8 cellular contexts compared by ENCODE assay signal in the genomic region with DNA sequence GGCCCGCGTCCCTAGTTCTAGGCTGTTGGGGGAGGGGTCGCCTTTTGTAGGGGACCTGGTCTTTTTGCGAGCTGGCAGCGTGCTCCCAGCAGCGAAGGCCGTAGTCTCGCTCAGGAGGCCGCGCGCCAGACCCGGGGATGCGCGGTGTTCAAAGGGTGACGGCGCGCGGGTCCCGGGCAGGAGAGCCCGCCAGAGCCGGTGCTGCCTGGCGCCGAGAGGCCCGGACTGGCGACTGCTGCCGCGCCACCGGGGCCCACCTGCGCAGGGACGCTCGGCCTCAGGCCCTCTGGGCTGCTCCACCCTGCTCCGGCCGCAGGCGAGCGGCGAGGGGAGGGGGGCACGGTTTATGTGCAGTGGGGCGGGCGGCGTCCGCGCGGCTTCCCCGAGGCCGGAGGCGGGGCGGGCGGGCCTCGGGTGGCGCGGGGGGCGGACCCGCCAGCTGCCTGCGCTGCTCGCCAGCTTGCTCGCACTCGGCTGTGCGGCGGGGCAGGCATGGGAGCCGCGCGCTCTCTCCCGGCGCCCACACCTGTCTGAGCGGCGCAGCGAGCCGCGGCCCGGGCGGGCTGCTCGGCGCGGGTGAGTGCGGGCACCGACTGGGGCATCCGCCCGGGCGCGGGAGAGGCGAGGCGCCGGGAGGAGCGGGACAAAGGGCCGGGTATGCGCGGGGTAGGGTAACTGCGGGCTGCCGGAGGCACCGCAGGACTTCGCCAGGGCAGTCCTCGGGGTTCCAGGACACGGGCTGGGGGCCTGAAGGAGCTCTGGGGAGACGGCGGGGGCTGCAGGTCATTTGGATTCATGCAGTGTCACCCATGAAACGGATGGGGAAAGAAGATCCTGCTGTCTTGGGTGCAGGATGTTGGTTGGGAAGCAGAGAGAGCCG. TPM values are rescaled to one million over a fixed set of nuclear protein-coding genes. Genes with fewer than 3 reads are reported as not detected.
DNase-seq lines count a peak whose midpoint lies in the region; ATAC-seq and TF ChIP-seq lines count a peak whose summit lies in the region.

TSS of gene PRSS23 (plus strand) at position 467 of the 880 bp plus-strand sequence. CDS start 7,102 bp downstream, outside the sequence.

- H3K27me3 Mint-ChIP-seq in chondrocyte (ENCODE audit: low read depth) = no peaks in the 10 kb centered on the region

- H3K36me3 Mint-ChIP-seq in chondrocyte (ENCODE audit: low read depth) = peaks cover 4% of the 10 kb centered on the region

- peaks cover 75% of the 10 kb centered on the region for H3K4me1 Mint-ChIP-seq in chondrocyte (ENCODE audit: low read depth)

- peak within 1 kb of the TSS; percentile 78 for H3K4me3 ChIP-seq in SK-N-MC

- H3K36me3 ChIP-seq in SK-N-MC (ENCODE audit: insufficient read depth, low read length) = no peaks in the 10 kb centered on the region

- ATAC-seq in HG02884 (IDR thresholded peaks at IDR 0.05; ENCODE audit: unreplicated experiment) (peak; percentile 40), GM21717 (IDR thresholded peaks at IDR 0.05; ENCODE audit: unreplicated experiment) (no peak)

- H3K4me3 Mint-ChIP-seq in chondrocyte (ENCODE audit: unreplicated experiment) = peak within 1 kb of the TSS; percentile 96

- H3K9ac ChIP-seq in SK-N-MC (ENCODE audit: insufficient read length) = peak within 1 kb of the TSS; percentile 69

- peak; percentile 8 for TF ChIP-seq CTCF in chondrocyte (IDR thresholded peaks at IDR 0.05)

- DNase-seq in ELR (ENCODE audit: low read depth) = peak; percentile 79
- DNase-seq in SK-N-MC (ENCODE audit: low read depth, low spot score) = no peak
- DNase-seq in chondrocyte (ENCODE audit: low spot score) = peak; percentile 93
- peak; percentile 31 for DNase-seq in kidney glomerular epithelial cell (lab: John Stamatoyannopoulos, UW)
- peak; percentile 38 for DNase-seq in stimulated activated CD4-positive, alpha-beta T cell treated with anti-CD3 and anti-CD28 coated beads, Interleukin-12 subunit alpha, Interleukin-12 subunit beta, amount 100 ng/mL, for 4 hours
- DNase-seq in NCI-H187 treated with DMSO at 0.1 percent for 48 hours (lab: John Stamatoyannopoulos, UW) = no peak

- peak within 1 kb of the TSS; percentile 93 for H3K27ac Mint-ChIP-seq in chondrocyte (ENCODE audit: unreplicated experiment)

- no peaks in the 10 kb centered on the region for H3K9me3 ChIP-seq in SK-N-MC (ENCODE audit: low read depth, low read length)

- no peak within 1 kb of the TSS for H3K27ac ChIP-seq in SK-N-MC

- H3K9me3 Mint-ChIP-seq in chondrocyte (ENCODE audit: low read depth) = no peaks in the 10 kb centered on the region

RNA-seq across cellular contexts. Expression of gene PRSS23, which starts in this region (rescaled TPM):
- 464 to 742 TPM (median 737 TPM) in 3 replicates for total RNA-seq in chondrocyte

Comparison
In these comparisons a context has a peak if more than half of its experiments do, and no peak if none do; other contexts are left out.
1. DNase-seq: peak in ELR (single experiment), chondrocyte (single experiment), kidney glomerular epithelial cell (single experiment) and stimulated activated CD4-positive, alpha-beta T cell treated with anti-CD3 and anti-CD28 coated beads, Interleukin-12 subunit alpha, Interleukin-12 subunit beta, amount 100 ng/mL, for 4 hours (single experiment); none in SK-N-MC (single experiment) and NCI-H187 treated with DMSO at 0.1 percent for 48 hours (single experiment).